8 cellular contexts compared by ENCODE assay signal in the genomic region with DNA sequence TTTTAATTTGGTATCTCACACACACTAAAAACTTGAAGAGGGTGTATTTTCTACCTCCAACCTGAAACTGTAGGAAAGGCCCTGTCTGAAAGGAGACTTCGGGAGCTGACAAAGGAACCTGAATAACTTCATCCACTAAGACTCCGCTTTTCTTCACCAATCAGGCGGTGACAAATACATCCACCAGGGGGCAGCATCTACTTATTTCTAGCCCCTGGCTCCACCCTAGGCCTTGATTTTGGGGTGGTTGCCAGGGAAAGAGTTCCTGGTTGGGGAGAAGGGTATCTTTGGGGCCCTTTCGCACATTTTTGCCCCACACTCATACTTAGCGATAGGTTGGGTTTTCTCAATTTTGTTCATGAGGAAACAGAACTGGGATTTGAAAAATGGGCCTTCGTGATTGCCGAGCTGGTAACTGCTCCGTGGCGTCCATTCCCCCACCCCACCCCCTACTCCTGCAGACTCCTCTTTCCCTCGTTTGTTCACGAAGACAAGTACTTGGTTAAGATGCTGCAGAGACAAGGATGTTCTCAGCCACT. TPM values are rescaled to one million over a fixed set of nuclear protein-coding genes. Genes with fewer than 3 reads are reported as not detected.
DNase-seq lines count a peak whose midpoint lies in the region; ATAC-seq and TF ChIP-seq lines count a peak whose summit lies in the region.

No MANE protein-coding gene starts in this region.

- peaks cover 15% of the 10 kb centered on the region for H3K36me3 Mint-ChIP-seq in Calu3 (ENCODE audit: insufficient read depth, unreplicated experiment)
- H3K36me3 Mint-ChIP-seq in naive thymus-derived CD8-positive, alpha-beta T cell: no peaks in the 10 kb centered on the region

- H3K4me3 ChIP-seq in KMS-11 (IDR thresholded peaks at IDR 0.05; ENCODE audit: insufficient read depth, low read depth, low read length) (no peak overlapping the region), Panc1 (ENCODE audit: low read depth in 2 of 2, low read length in 2 of 2) (no peak overlapping the region), esophagus squamous epithelium (peak overlapping the region in 1 of 4 donors; percentile 24)

- BruUV-seq in Calu3 (replicated peaks; lab: Mats Ljungman, UMichigan): no TSS peak
- no TSS peak for BruUV-seq in Panc1 (replicated peaks; lab: Mats Ljungman, UMichigan)

- peak overlapping the region; percentile 53 for H2AFZ ChIP-seq in KMS-11 (ENCODE audit: low read depth)

- peaks cover 24% of the 10 kb centered on the region for H3K4me1 ChIP-seq in KMS-11 (ENCODE audit: low read depth, poor library complexity, severe bottlenecking)
- H3K4me1 ChIP-seq in Panc1 (ENCODE audit: control insufficient read depth, insufficient read depth, low read length): peaks cover 4% of the 10 kb centered on the region
- peaks cover 26 to 68% (median 32%) of the 10 kb centered on the region in 3 donors for H3K4me1 ChIP-seq in esophagus squamous epithelium

- TF ChIP-seq CTCF in Calu3 (IDR thresholded peaks at IDR 0.05; ENCODE audit: unreplicated experiment) (peak; percentile 98), KMS-11 (conservative IDR thresholded peaks at IDR 0.05; ENCODE audit: low read depth, low read length) (peak; percentile 97), Panc1 (IDR thresholded peaks at IDR 0.05) (peak; percentile 81), esophagus squamous epithelium (IDR thresholded peaks at IDR 0.05) (peak; percentile 83 to 99 (median 96))

- peak overlapping the region; percentile 20; the same call in 1 of the 2 replicates for H3K4me2 ChIP-seq in KMS-11

- no peak overlapping the region for H3K4me3 Mint-ChIP-seq in Calu3 (ENCODE audit: low read depth, unreplicated experiment)
- H3K4me3 Mint-ChIP-seq in naive thymus-derived CD8-positive, alpha-beta T cell: peak overlapping the region in 3 of 10 donors; percentile 3 to 12 (median 8)

- H3K79me2 ChIP-seq in KMS-11 (ENCODE audit: insufficient read depth, low read depth): no peaks in the 10 kb centered on the region

- H3K27me3 ChIP-seq in KMS-11 (ENCODE audit: insufficient read depth, low read depth) (no peaks in the 10 kb centered on the region), Panc1 (ENCODE audit: control insufficient read depth, insufficient read depth, low read length) (no peaks in the 10 kb centered on the region), esophagus squamous epithelium (no peaks in the 10 kb centered on the region)

- intact Hi-C loops in Calu3 (cut with micrococcal nuclease; ENCODE audit: unreplicated experiment) (loop anchor here (1.0 kb wide), 1 partner anchor 89 kb away; a partner anchor contains a TSS), Panc1 (cut with micrococcal nuclease; ENCODE audit: unreplicated experiment) (loop anchor here (1.0 kb wide), 1 partner anchor 89 kb away; a partner anchor contains a TSS), esophagus squamous epithelium (cut with DNase I) (loop anchor here (2.0 kb wide), 1 partner anchor 89 kb away; a partner anchor contains a TSS)

- peaks cover 9% of the 10 kb centered on the region for H3K4me1 Mint-ChIP-seq in Calu3 (ENCODE audit: low read depth, unreplicated experiment)
- peaks cover 13 to 44% (median 27%) of the 10 kb centered on the region in 4 donors for H3K4me1 Mint-ChIP-seq in naive thymus-derived CD8-positive, alpha-beta T cell

- H3K27ac ChIP-seq in KMS-11: no peak overlapping the region
- H3K27ac ChIP-seq in Panc1 (ENCODE audit: low read length): peak overlapping the region; percentile 2; the same call in 1 of the 2 replicates
- peak overlapping the region; percentile 50 to 98 (median 76) for H3K27ac ChIP-seq in esophagus squamous epithelium

- H3K27me3 Mint-ChIP-seq in Calu3 (ENCODE audit: unreplicated experiment): no peaks in the 10 kb centered on the region
- no peaks in the 10 kb centered on the region for H3K27me3 Mint-ChIP-seq in naive thymus-derived CD8-positive, alpha-beta T cell

- CTCF ChIA-PET in Calu3 (lab: Charles Lee): interaction anchor here (0.6 to 7.3 kb wide), 10 partner anchors 13 to 329 kb away, joined by 3 to 154 read pairs (median 3); a partner anchor contains a TSS
- CTCF ChIA-PET in Panc1 (lab: Charles Lee): interaction anchor here (0.6 to 2.2 kb wide), 7 partner anchors 10 to 93 kb away, joined by 4 to 17 read pairs (median 5); a partner anchor contains a TSS

- no peaks in the 10 kb centered on the region for H4K20me1 ChIP-seq in KMS-11 (ENCODE audit: insufficient read depth)

- no peaks in the 10 kb centered on the region for H3K9me3 ChIP-seq in Panc1 (ENCODE audit: control insufficient read depth, insufficient read depth, low read depth, low read length)
- H3K9me3 ChIP-seq in esophagus squamous epithelium: no peaks in the 10 kb centered on the region

- no peak overlapping the region for H3K9ac ChIP-seq in KMS-11

- no peak for TF ChIP-seq POLR2A in esophagus squamous epithelium (IDR thresholded peaks at IDR 0.05)

- peak; percentile 96 for DNase-seq in Calu3
- DNase-seq in Panc1 (ENCODE audit: low read depth, low spot score): no peak
- peak; percentile 93 to 95 for DNase-seq in activated T-cell treated with anti-CD3 and anti-CD28 coated beads, Interleukin-2, amount 50 U/mL, for 48 hours
- DNase-seq in esophagus squamous epithelium (lab: John Stamatoyannopoulos, UW): peak; percentile 25
- DNase-seq in naive thymus-derived CD8-positive, alpha-beta T cell: peak; percentile 75 to 95 (median 88)
- peak; percentile 56 to 83 for DNase-seq in stimulated activated CD8-positive, alpha-beta memory T cell treated with anti-CD3 and anti-CD28 coated beads, Interleukin-7, amount 100 ng/mL, for 48 hours (ENCODE audit: extremely low read depth in 1 of 2, low read depth in 1 of 2)

- 20 to 30% methylated on average over 7 to 11 of the region's 11 CpGs for WGBS in esophagus squamous epithelium, 2 donors

- ATAC-seq in Panc1 (peak; percentile 72), HG03571 (IDR thresholded peaks at IDR 0.05; ENCODE audit: unreplicated experiment) (no peak)
- ATAC-seq in naive thymus-derived CD8-positive, alpha-beta T cell: peak; percentile 30

- no peaks in the 10 kb centered on the region for H3K36me3 ChIP-seq in KMS-11 (ENCODE audit: insufficient read depth)
- no peaks in the 10 kb centered on the region for H3K36me3 ChIP-seq in Panc1 (ENCODE audit: control insufficient read depth, insufficient read depth, low read length)
- no peaks in the 10 kb centered on the region for H3K36me3 ChIP-seq in esophagus squamous epithelium

- POLR2A ChIA-PET in Panc1 (lab: Charles Lee): interaction anchor here (0.6 to 1.4 kb wide), 2 partner anchors 26 to 246 kb away, joined by 3 to 8 read pairs; no protein-coding TSS in a partner anchor
- POLR2A ChIA-PET in naive thymus-derived CD8-positive, alpha-beta T cell (lab: Charles Lee): interaction anchor here (0.5 to 13.0 kb wide), 5 partner anchors 9 to 89 kb away, joined by 3 to 755 read pairs (median 5); a partner anchor contains a TSS

- H3K27ac Mint-ChIP-seq in Calu3 (ENCODE audit: unreplicated experiment): no peak overlapping the region
- H3K27ac Mint-ChIP-seq in naive thymus-derived CD8-positive, alpha-beta T cell: peak overlapping the region in 8 of 10 donors; percentile 40 to 79 (median 57)

- no peaks in the 10 kb centered on the region for H3K9me3 Mint-ChIP-seq in Calu3 (ENCODE audit: low read depth, unreplicated experiment)
- H3K9me3 Mint-ChIP-seq in naive thymus-derived CD8-positive, alpha-beta T cell: no peaks in the 10 kb centered on the region

- in situ Hi-C loops in Panc1 (cut with HindIII; ENCODE audit: low pct_unique_long_range_greater_than_20kb, low sequenced_read_pairs): no loop called here

RNA-seq across cellular contexts. Expression of a gene that starts 4.8 kb away (rescaled TPM):
- 3.4 TPM in 2 replicates for total RNA-seq in Calu3 (2022)
- 4.5 TPM for total RNA-seq in Panc1 (2021; ENCODE audit: unreplicated experiment)
- polyA plus RNA-seq in Panc1 (2012; ENCODE audit: insufficient read length): 5.0 TPM
- 10 to 100 TPM; 54.2 to 94.1 (median 61.5) TPM for total RNA-seq in esophagus squamous epithelium
- total RNA-seq in naive thymus-derived CD8-positive, alpha-beta T cell: 1 to 10 TPM; 1.6 to 2.4 TPM
- 1 to 10 TPM; 1.1 to 3.2 (median 2.2) TPM for polyA plus RNA-seq in naive thymus-derived CD8-positive, alpha-beta T cell
